Comparison of ENCODE assay signal across 11 cellular contexts in genomic region chr18:77147418-77147852, GRCh38. TPM values are rescaled to one million over a fixed set of nuclear protein-coding genes. Genes with fewer than 3 reads are reported as not detected.
DNase-seq lines count a peak whose midpoint lies in the region; ATAC-seq and TF ChIP-seq lines count a peak whose summit lies in the region.
"Had no signal": no experiment of that assay in that cellular context is flagged by ENCODE, and none has a peak within 500 bp of the region (broad histone marks: within the 10 kb centered on the region; RNA-seq: fewer than 3 reads in every experiment).

No MANE protein-coding gene starts in this region.

- H3K27me3 Mint-ChIP-seq in IgD-negative memory B cell: peaks cover 1% of the 10 kb centered on the region
- H3K27me3 Mint-ChIP-seq in activated CD8-positive, alpha-beta memory T cell treated with anti-CD3 and anti-CD28 coated beads, Interleukin-2, amount 10 ng/mL, durations not matched to agents 7 days and 5 days: no peaks in the 10 kb centered on the region
- no peaks in the 10 kb centered on the region for H3K27me3 Mint-ChIP-seq in memory B cell

- intact Hi-C loops in ovary (cut with DNase I): no loop called here

- no peak overlapping the region for H3K4me3 ChIP-seq in ovary

- H3K4me1 Mint-ChIP-seq in IgD-negative memory B cell: peaks cover 21 to 31% (median 23%) of the 10 kb centered on the region in 3 donors
- peaks cover 27% of the 10 kb centered on the region for H3K4me1 Mint-ChIP-seq in activated CD8-positive, alpha-beta memory T cell treated with anti-CD3 and anti-CD28 coated beads, Interleukin-2, amount 10 ng/mL, durations not matched to agents 7 days and 5 days
- H3K4me1 Mint-ChIP-seq in memory B cell: peaks cover 23% of the 10 kb centered on the region

- peaks cover 1 to 12% (median 11%) of the 10 kb centered on the region in 3 donors for H3K9me3 Mint-ChIP-seq in IgD-negative memory B cell
- H3K9me3 Mint-ChIP-seq in activated CD8-positive, alpha-beta memory T cell treated with anti-CD3 and anti-CD28 coated beads, Interleukin-2, amount 10 ng/mL, durations not matched to agents 7 days and 5 days (ENCODE audit: low read depth): peaks cover 13% of the 10 kb centered on the region
- H3K9me3 Mint-ChIP-seq in memory B cell: peaks cover 7% of the 10 kb centered on the region

- H3K36me3 ChIP-seq in ovary: no peaks in the 10 kb centered on the region

- CTCF ChIA-PET in activated CD8-positive, alpha-beta memory T cell treated with anti-CD3 and anti-CD28 coated beads, Interleukin-2, amount 10 ng/mL, durations not matched to agents 7 days and 5 days (lab: Charles Lee): interaction anchor here (0.9 to 1.1 kb wide), 2 partner anchors 62 to 64 kb away, joined by 3 to 4 read pairs; no protein-coding TSS in a partner anchor

- no peaks in the 10 kb centered on the region for H3K9me3 ChIP-seq in ovary

- H3K4me1 ChIP-seq in ovary (ENCODE audit: insufficient read depth): peaks cover 2% of the 10 kb centered on the region

- ATAC-seq in activated CD8-positive, alpha-beta memory T cell treated with anti-CD3 and anti-CD28 coated beads, Interleukin-2, amount 10 ng/mL, durations not matched to agents 7 days and 5 days: peak; percentile 45
- ATAC-seq in memory B cell (ENCODE audit: low read depth): peak; percentile 40

- H3K27ac ChIP-seq in ovary: no peak overlapping the region
- H3K27ac ChIP-seq: 22Rv1 had no signal

- TF ChIP-seq EP300 in ovary (IDR thresholded peaks at IDR 0.05): no peak

- H3K36me3 Mint-ChIP-seq in IgD-negative memory B cell (no peaks in the 10 kb centered on the region), memory B cell (peaks cover 4% of the 10 kb centered on the region)
- peaks cover 22% of the 10 kb centered on the region for H3K36me3 Mint-ChIP-seq in activated CD8-positive, alpha-beta memory T cell treated with anti-CD3 and anti-CD28 coated beads, Interleukin-2, amount 10 ng/mL, durations not matched to agents 7 days and 5 days

- H3K27ac Mint-ChIP-seq in IgD-negative memory B cell (peak overlapping the region; percentile 12 to 84 (median 80)), memory B cell (peak overlapping the region; percentile 28)
- H3K27ac Mint-ChIP-seq in activated CD8-positive, alpha-beta memory T cell treated with anti-CD3 and anti-CD28 coated beads, Interleukin-2, amount 10 ng/mL, durations not matched to agents 7 days and 5 days: peak overlapping the region; percentile 37

- no peaks in the 10 kb centered on the region for H3K27me3 ChIP-seq in ovary

- TF ChIP-seq CTCF in ovary (IDR thresholded peaks at IDR 0.05): no peak

- 59 to 75% (median 70%) methylated on average over 3 of the region's 3 CpGs for WGBS in ovary, 3 donors

- H3K4me3 Mint-ChIP-seq in IgD-negative memory B cell (peak overlapping the region in 3 of 4 donors; percentile 27 to 85 (median 51)), memory B cell (no peak overlapping the region)
- H3K4me3 Mint-ChIP-seq in activated CD8-positive, alpha-beta memory T cell treated with anti-CD3 and anti-CD28 coated beads, Interleukin-2, amount 10 ng/mL, durations not matched to agents 7 days and 5 days: no peak overlapping the region

- peak; percentile 24 for DNase-seq in NK-92 treated with Interleukin-12 subunit alpha and Interleukin-12 subunit beta, amount 100 ng/mL, for 24 hours (lab: John Stamatoyannopoulos, UW)
- DNase-seq in NK-92 (lab: John Stamatoyannopoulos, UW; ENCODE audit: unreplicated experiment) (no peak), memory B cell (ENCODE audit: low spot score in 2 of 2) (no peak), ovary (no peak), NAMALWA (ENCODE audit: low spot score) (no peak), NCI-H1092 (lab: John Stamatoyannopoulos, UW) (no peak)
- DNase-seq in activated CD8-positive, alpha-beta memory T cell treated with anti-CD3 and anti-CD28 coated beads, Interleukin-2, amount 10 ng/mL, durations not matched to agents 7 days and 5 days: no peak
- DNase-seq: erythroblast, NCI-H1105 had no signal

- no peak for TF ChIP-seq POLR2A in ovary (IDR thresholded peaks at IDR 0.05)

RNA-seq across cellular contexts. Expression of gene MBP, which starts 14.9 kb away (rescaled TPM):
- polyA plus RNA-seq in IgD-negative memory B cell: 89.4 TPM
- total RNA-seq in activated CD8-positive, alpha-beta memory T cell treated with anti-CD3 and anti-CD28 coated beads, Interleukin-2, amount 10 ng/mL, durations not matched to agents 7 days and 5 days: 100 to 1,000 TPM in 1 of 2 experiments, 10 to 100 TPM in 1; 94.7 to 101 TPM
- 10 to 100 TPM; 19.9 to 38.2 (median 24.2) TPM for total RNA-seq in ovary
- 10 to 100 TPM in 1 of 2 donors, 1 to 10 TPM in 1; 7.1 to 21.6 TPM for polyA plus RNA-seq in ovary

Comparison
In these comparisons a context has a peak if more than half of its experiments do, and no peak if none do; other contexts are left out.
1. H3K27ac Mint-ChIP-seq: peak in every context shown above with its lines; median percentile 80 in IgD-negative memory B cell; 37 in activated CD8-positive, alpha-beta memory T cell treated with anti-CD3 and anti-CD28 coated beads, Interleukin-2, amount 10 ng/mL, durations not matched to agents 7 days and 5 days; 28 in memory B cell.
2. H3K4me3 Mint-ChIP-seq: peak in IgD-negative memory B cell (3 of 4); none in activated CD8-positive, alpha-beta memory T cell treated with anti-CD3 and anti-CD28 coated beads, Interleukin-2, amount 10 ng/mL, durations not matched to agents 7 days and 5 days (single experiment) and memory B cell (single experiment).